In the genomic region with DNA sequence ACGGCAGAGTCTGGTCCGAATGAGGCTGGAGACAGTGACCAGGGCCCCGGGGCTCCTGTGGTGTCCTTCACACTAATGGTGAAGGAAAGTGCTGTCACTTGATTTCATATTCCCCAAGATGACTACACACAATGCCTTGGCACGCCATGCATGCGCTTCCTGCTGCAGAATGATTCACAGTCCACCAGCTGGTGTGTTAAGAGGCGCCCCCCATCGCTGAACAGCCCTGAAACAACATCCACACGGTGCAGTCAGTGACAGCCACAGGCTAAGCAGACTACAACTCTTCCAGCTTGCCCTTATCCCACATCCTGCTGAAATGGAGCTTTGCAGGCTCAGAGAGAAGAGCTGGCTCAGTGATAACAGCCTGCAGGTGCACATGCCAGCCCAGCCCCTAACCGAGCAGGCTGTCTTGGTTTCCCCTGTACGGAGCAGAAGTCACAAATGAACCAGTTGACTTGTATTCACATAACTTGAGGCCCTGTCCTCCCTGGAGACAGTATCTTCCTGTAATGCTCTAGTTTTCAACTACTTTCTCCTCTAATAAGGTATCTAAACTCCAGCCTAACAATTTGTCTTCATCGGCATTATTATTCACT, we compare ENCODE assay signal across 23 cellular contexts. TPM values are rescaled to one million over a fixed set of nuclear protein-coding genes. Genes with fewer than 3 reads are reported as not detected.
A peak's percentile ranks its signal among the peaks of the same experiment; 100 is the strongest.
DNase-seq lines count a peak whose midpoint lies in the region; ATAC-seq and TF ChIP-seq lines count a peak whose summit lies in the region.
"Had no signal": no experiment of that assay in that cellular context is flagged by ENCODE, and none has a peak within 500 bp of the region (broad histone marks: within the 10 kb centered on the region; RNA-seq: fewer than 3 reads in every experiment).

No MANE protein-coding gene starts in this region.

- no peaks in the 10 kb centered on the region for H3K27me3 ChIP-seq in uterus

- H3K27ac ChIP-seq in uterus: no peak overlapping the region
- H3K27ac ChIP-seq: parathyroid adenoma, RWPE1 had no signal

- H3K36me3 ChIP-seq in uterus: no peaks in the 10 kb centered on the region

- H3K4me1 ChIP-seq in uterus: no peaks in the 10 kb centered on the region
- H3K4me1 ChIP-seq: parathyroid adenoma had no signal

- no peak for ATAC-seq in Right ventricle myocardium inferior
- ATAC-seq in left ventricle myocardium superior: no peak
- ATAC-seq in HG02623 (IDR thresholded peaks at IDR 0.05; ENCODE audit: unreplicated experiment): no peak
- ATAC-seq: activated CD4-positive, CD25-positive, alpha-beta regulatory T cell treated with anti-CD3 and anti-CD28 coated beads, Interleukin-2, amount 50 U/mL, for 24 hours; K562; mucosa of descending colon; stimulated activated naive CD8-positive, alpha-beta T cell treated with anti-CD3 and anti-CD28 coated beads, Interleukin-15, amount 100 ng/mL, for 72 hours had no signal

- intact Hi-C loops in Right ventricle myocardium inferior (cut with DNase I) (no loop called here), left ventricle myocardium superior (cut with micrococcal nuclease) (no loop called here), uterus (cut with DNase I; ENCODE audit: low total_unique reads) (no loop called here)

- no peaks in the 10 kb centered on the region for H3K9me3 ChIP-seq in uterus
- H3K9me3 ChIP-seq: mucosa of descending colon had no signal

- no peak for TF ChIP-seq POLR2A in uterus (IDR thresholded peaks at IDR 0.05)

- DNase-seq in Right ventricle myocardium inferior (ENCODE audit: missing footprints) (peak; percentile 62), left ventricle myocardium superior (no peak), astrocyte of the spinal cord (ENCODE audit: low read depth, low spot score) (peak; percentile 27), medulla oblongata (ENCODE audit: extremely low spot score) (peak; percentile 58), NCI-H2171 treated with DMSO at 0.1 percent for 48 hours (lab: John Stamatoyannopoulos, UW) (no peak), uterus (no peak), SHP77 treated with DMSO at 0.1 percent for 48 hours (lab: John Stamatoyannopoulos, UW) (no peak)
- DNase-seq: activated CD8-positive, alpha-beta memory T cell treated with anti-CD3 and anti-CD28 coated beads, Interleukin-2, amount 50 U/mL, for 4 hours; CD4-positive, CD25-positive, alpha-beta regulatory T cell; GDM1; kidney; NCI-H1417 treated with DMSO at 0.1 percent for 48 hours; NCI-H526; stimulated activated naive CD8-positive, alpha-beta T cell treated with anti-CD3 and anti-CD28 coated beads, Interleukin-15, amount 100 ng/mL, for 72 hours; T-helper 1 cell had no signal

- in situ Hi-C loops in astrocyte of the spinal cord (cut with HindIII; ENCODE audit: low sequenced_read_pairs): no loop called here

- H3K4me3 ChIP-seq in astrocyte of the spinal cord (ENCODE audit: low read depth, low read length): no peak overlapping the region
- no peak overlapping the region for H3K4me3 ChIP-seq in uterus
- H3K4me3 ChIP-seq: K562, mucosa of descending colon had no signal

- TF ChIP-seq CTCF in astrocyte of the spinal cord (IDR thresholded peaks at IDR 0.05; ENCODE audit: low read depth, low read length) (no peak), uterus (IDR thresholded peaks at IDR 0.05) (no peak)

RNA-seq across cellular contexts. Expression of a gene that starts 24.3 kb away (rescaled TPM):
- total RNA-seq in Right ventricle myocardium inferior: not detected
- total RNA-seq in left ventricle myocardium superior: not detected
- 1 to 10 TPM in 1 of 4 donors, not detected in 3; 5.9 TPM for total RNA-seq in uterus
- total RNA-seq: A172, epithelial cell of proximal tubule, K562, mucosa of descending colon had no signal

Comparison
In these comparisons a context has a peak if more than half of its experiments do, and no peak if none do; other contexts are left out.
1. DNase-seq: peak in Right ventricle myocardium inferior (single experiment), astrocyte of the spinal cord (single experiment) and medulla oblongata (single experiment); none in left ventricle myocardium superior (single experiment), NCI-H2171 treated with DMSO at 0.1 percent for 48 hours (single experiment), uterus (0 of 2) and SHP77 treated with DMSO at 0.1 percent for 48 hours (single experiment).